ENCODE assay signal across 8 cellular contexts in the genomic region with DNA sequence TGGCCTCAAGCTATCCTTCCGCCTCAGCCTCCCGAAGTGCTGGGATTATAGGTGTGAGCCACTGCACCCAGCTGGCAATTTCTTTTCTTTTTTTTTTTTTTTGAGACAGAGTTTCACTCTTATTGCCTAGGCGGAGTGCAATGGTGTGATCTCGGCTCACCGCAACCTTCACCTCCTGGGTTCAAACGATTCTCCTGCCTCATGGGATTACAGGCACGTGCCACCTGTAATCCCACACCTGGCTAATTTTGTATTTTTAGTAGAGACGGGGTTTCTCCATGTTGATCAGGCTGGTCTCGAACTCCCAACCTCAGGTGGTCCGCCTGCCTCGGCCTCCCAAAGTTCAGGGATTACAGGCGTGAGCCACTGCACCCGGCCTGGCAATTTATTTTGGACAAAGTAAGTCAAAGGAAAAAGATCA. TPM values are rescaled to one million over a fixed set of nuclear protein-coding genes. Genes with fewer than 3 reads are reported as not detected.
DNase-seq lines count a peak whose midpoint lies in the region; ATAC-seq and TF ChIP-seq lines count a peak whose summit lies in the region.
"Not testable (repeated sequence)": the region's sequence is repeated elsewhere in the genome, so short reads cannot be mapped to it uniquely, and the experiment has no call there.

No MANE protein-coding gene starts in this region.

- H3K9me3 ChIP-seq in HUES64 (ENCODE audit: insufficient read depth, low read depth, low read length); T-helper 17 cell (ENCODE audit: control insufficient read depth, low read length, poor library complexity, severe bottlenecking): not testable (repeated sequence)

- H3K27ac ChIP-seq in HUES64 (ENCODE audit: low read depth, low read length): peak overlapping the region; percentile 53

- peaks cover 34% of the 10 kb centered on the region for H3K4me1 ChIP-seq in HUES64 (ENCODE audit: insufficient read depth, low read length)

- H3K27me3 ChIP-seq in HUES64 (ENCODE audit: insufficient read depth, low read length): not testable (repeated sequence)

- peak overlapping the region; percentile 95 to 98 (median 96) for H3K27ac Mint-ChIP-seq in CD14-positive monocyte
- peak overlapping the region; percentile 97 for H3K27ac Mint-ChIP-seq in T-helper 17 cell
- peak overlapping the region; percentile 99 for H3K27ac Mint-ChIP-seq in activated naive CD4-positive, alpha-beta T cell treated with anti-CD3 and anti-CD28 coated beads, Interleukin-2, amount 10 ng/mL, durations not matched to agents 7 days and 5 days
- H3K27ac Mint-ChIP-seq in dendritic cell treated with granulocyte-macrophage colony-stimulating factor and Interleukin-4, amounts not matched to agents 40 ng/mL and 50 ng/mL, for 4 days: peak overlapping the region; percentile 96
- H3K27ac Mint-ChIP-seq in immature natural killer cell: peak overlapping the region; percentile 89 to 94 (median 92)
- peak overlapping the region; percentile 62 for H3K27ac Mint-ChIP-seq in nephron progenitor cell

- H3K36me3 Mint-ChIP-seq in CD14-positive monocyte: peaks cover 24 to 30% of the 10 kb centered on the region in 2 donors
- not testable (repeated sequence) for H3K36me3 Mint-ChIP-seq in T-helper 17 cell (ENCODE audit: low read depth); immature natural killer cell
- peaks cover 61% of the 10 kb centered on the region for H3K36me3 Mint-ChIP-seq in activated naive CD4-positive, alpha-beta T cell treated with anti-CD3 and anti-CD28 coated beads, Interleukin-2, amount 10 ng/mL, durations not matched to agents 7 days and 5 days
- H3K36me3 Mint-ChIP-seq in dendritic cell treated with granulocyte-macrophage colony-stimulating factor and Interleukin-4, amounts not matched to agents 40 ng/mL and 50 ng/mL, for 4 days (ENCODE audit: low read depth): peaks cover 41% of the 10 kb centered on the region
- H3K36me3 Mint-ChIP-seq in nephron progenitor cell (ENCODE audit: low read depth): peaks cover 16% of the 10 kb centered on the region

- TF ChIP-seq CTCF in CD14-positive monocyte (IDR thresholded peaks at IDR 0.05); nephron progenitor cell (IDR thresholded peaks at IDR 0.05): not testable (repeated sequence)

- peaks cover 71% of the 10 kb centered on the region for H3K4me1 Mint-ChIP-seq in CD14-positive monocyte
- peaks cover 50% of the 10 kb centered on the region for H3K4me1 Mint-ChIP-seq in T-helper 17 cell
- H3K4me1 Mint-ChIP-seq in activated naive CD4-positive, alpha-beta T cell treated with anti-CD3 and anti-CD28 coated beads, Interleukin-2, amount 10 ng/mL, durations not matched to agents 7 days and 5 days: peaks cover 63% of the 10 kb centered on the region
- H3K4me1 Mint-ChIP-seq in dendritic cell treated with granulocyte-macrophage colony-stimulating factor and Interleukin-4, amounts not matched to agents 40 ng/mL and 50 ng/mL, for 4 days (ENCODE audit: low read depth): peaks cover 68% of the 10 kb centered on the region
- H3K4me1 Mint-ChIP-seq in immature natural killer cell: peaks cover 71 to 72% of the 10 kb centered on the region in 2 donors
- H3K4me1 Mint-ChIP-seq in nephron progenitor cell: peaks cover 54% of the 10 kb centered on the region

- intact Hi-C loops in CD14-positive monocyte (cut with micrococcal nuclease): loop anchor here in 1 of 2 donors (5.0 to 10.0 kb wide), 5 partner anchors 35 to 493 kb away; a partner anchor contains a TSS
- intact Hi-C loops in dendritic cell treated with granulocyte-macrophage colony-stimulating factor and Interleukin-4, amounts not matched to agents 40 ng/mL and 50 ng/mL, for 4 days (cut with micrococcal nuclease): not testable (repeated sequence)

- peak overlapping the region; percentile 47; the same call in 1 of the 2 replicates for H3K9ac ChIP-seq in HUES64 (ENCODE audit: low read depth, low read length)

- not testable (repeated sequence) for ATAC-seq in T-helper 17 cell

- not testable (repeated sequence) for DNase-seq in CD14-positive monocyte (ENCODE audit: low spot score); T-helper 17 cell; nephron progenitor cell
- DNase-seq in activated naive CD4-positive, alpha-beta T cell treated with anti-CD3 and anti-CD28 coated beads, Interleukin-2, amount 10 ng/mL, durations not matched to agents 7 days and 5 days: peak; percentile 59
- peak in 2 of 3 donors; percentile 31 to 40 for DNase-seq in immature natural killer cell
- peak; percentile 15 for DNase-seq in stimulated activated naive CD4-positive, alpha-beta T cell treated with Interleukin-2 at 50 U/mL for 16 hours (lab: John Stamatoyannopoulos, UW)

- WGBS in HUES64: 93% methylated on average over 13 of the region's 13 CpGs

- CTCF ChIA-PET in activated naive CD4-positive, alpha-beta T cell treated with anti-CD3 and anti-CD28 coated beads, Interleukin-2, amount 10 ng/mL, durations not matched to agents 7 days and 5 days (lab: Charles Lee): interaction anchor here (1.3 to 2.0 kb wide), 6 partner anchors 12 to 146 kb away, joined by 3 to 13 read pairs (median 8); no protein-coding TSS in a partner anchor

- H3K9me3 Mint-ChIP-seq in CD14-positive monocyte; activated naive CD4-positive, alpha-beta T cell treated with anti-CD3 and anti-CD28 coated beads, Interleukin-2, amount 10 ng/mL, durations not matched to agents 7 days and 5 days; dendritic cell treated with granulocyte-macrophage colony-stimulating factor and Interleukin-4, amounts not matched to agents 40 ng/mL and 50 ng/mL, for 4 days; immature natural killer cell; nephron progenitor cell: not testable (repeated sequence)

- peak overlapping the region; percentile 69 to 77 for H3K4me3 Mint-ChIP-seq in CD14-positive monocyte
- peak overlapping the region; percentile 96 for H3K4me3 Mint-ChIP-seq in T-helper 17 cell
- peak overlapping the region; percentile 96 for H3K4me3 Mint-ChIP-seq in activated naive CD4-positive, alpha-beta T cell treated with anti-CD3 and anti-CD28 coated beads, Interleukin-2, amount 10 ng/mL, durations not matched to agents 7 days and 5 days
- peak overlapping the region; percentile 39 for H3K4me3 Mint-ChIP-seq in dendritic cell treated with granulocyte-macrophage colony-stimulating factor and Interleukin-4, amounts not matched to agents 40 ng/mL and 50 ng/mL, for 4 days
- H3K4me3 Mint-ChIP-seq in immature natural killer cell: peak overlapping the region; percentile 81 to 90 (median 88)
- peak overlapping the region; percentile 71 for H3K4me3 Mint-ChIP-seq in nephron progenitor cell

- not testable (repeated sequence) for H3K27me3 Mint-ChIP-seq in CD14-positive monocyte (ENCODE audit: low read depth in 3 of 3); T-helper 17 cell; activated naive CD4-positive, alpha-beta T cell treated with anti-CD3 and anti-CD28 coated beads, Interleukin-2, amount 10 ng/mL, durations not matched to agents 7 days and 5 days; dendritic cell treated with granulocyte-macrophage colony-stimulating factor and Interleukin-4, amounts not matched to agents 40 ng/mL and 50 ng/mL, for 4 days; nephron progenitor cell (ENCODE audit: low read depth, poor library complexity)
- peaks cover 30 to 48% (median 43%) of the 10 kb centered on the region in 3 donors for H3K27me3 Mint-ChIP-seq in immature natural killer cell (ENCODE audit: low read depth in 3 of 3)

- H3K36me3 ChIP-seq in HUES64 (ENCODE audit: insufficient read depth, low read length): not testable (repeated sequence)

- not testable (repeated sequence) for H3K4me3 ChIP-seq in HUES64 (ENCODE audit: low read length)

RNA-seq across cellular contexts. Expression of a gene that starts 2.4 kb away (rescaled TPM):
- 1 to 10 TPM; 1.4 to 2.2 TPM for polyA plus RNA-seq in CD14-positive monocyte
- 15.2 TPM for polyA plus RNA-seq in HUES64 (2013, experiment 1 of 2)
- 22.7 TPM for polyA plus RNA-seq in HUES64 (2013, experiment 2 of 2)
- 100 to 1,000 TPM; 201 to 252 TPM for total RNA-seq in T-helper 17 cell
- polyA plus RNA-seq in immature natural killer cell: 1 to 10 TPM; 1.5 to 4.5 (median 3.9) TPM

RNA-seq across cellular contexts. Expression of a gene that starts 27.3 kb away (rescaled TPM):
- polyA plus RNA-seq in CD14-positive monocyte (not detected), immature natural killer cell (1 to 10 TPM in 2 of 3 donors, under 1 TPM in 1; 0.69 to 3.0 (median 1.2) TPM)
- 5.7 TPM for polyA plus RNA-seq in HUES64 (2013, experiment 1 of 2)
- 11.3 TPM for polyA plus RNA-seq in HUES64 (2013, experiment 2 of 2)
- 10 to 100 TPM; 43.5 to 45.3 TPM for total RNA-seq in T-helper 17 cell

RNA-seq across cellular contexts. Expression of a gene that starts 40.5 kb away (rescaled TPM):
- polyA plus RNA-seq in CD14-positive monocyte: under 1 TPM in 1 of 2 donors, not detected in 1; 0.04 TPM
- 1.9 TPM for polyA plus RNA-seq in HUES64 (2013, experiment 1 of 2)
- polyA plus RNA-seq in HUES64 (2013, experiment 2 of 2): 1.3 TPM
- 1 to 10 TPM; 1.7 to 3.6 TPM for total RNA-seq in T-helper 17 cell
- under 1 TPM in 1 of 3 donors, not detected in 2; 0.28 TPM for polyA plus RNA-seq in immature natural killer cell

Comparison
In these comparisons a context has a peak if more than half of its experiments do, and no peak if none do; other contexts are left out.
1. H3K4me3 Mint-ChIP-seq: peak in every context shown above with its lines; median percentile 96 in T-helper 17 cell; 96 in activated naive CD4-positive, alpha-beta T cell treated with anti-CD3 and anti-CD28 coated beads, Interleukin-2, amount 10 ng/mL, durations not matched to agents 7 days and 5 days; 88 in immature natural killer cell; 73 in CD14-positive monocyte; 71 in nephron progenitor cell; 39 in dendritic cell treated with granulocyte-macrophage colony-stimulating factor and Interleukin-4, amounts not matched to agents 40 ng/mL and 50 ng/mL, for 4 days.